In the genomic region with DNA sequence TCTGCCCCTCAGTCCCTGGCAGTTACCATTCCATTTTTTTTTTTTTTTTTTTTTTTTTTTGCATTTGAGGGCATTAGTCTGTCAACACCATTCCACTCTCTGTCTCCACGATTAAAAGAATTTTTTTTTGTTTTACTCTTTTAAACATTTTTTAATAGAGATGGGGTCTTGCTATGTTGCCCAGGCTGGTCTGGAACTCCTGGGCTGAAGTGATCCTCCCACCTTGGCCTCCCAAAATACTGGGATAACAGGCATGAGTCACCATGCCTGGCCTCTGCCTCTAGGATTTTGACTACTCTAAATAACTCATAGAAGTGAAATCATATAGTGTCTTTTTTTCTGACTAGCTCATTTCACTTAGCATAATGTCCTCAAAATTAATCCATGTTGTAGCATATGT, we compare ENCODE assay signal across 17 cellular contexts. TPM values are rescaled to one million over a fixed set of nuclear protein-coding genes. Genes with fewer than 3 reads are reported as not detected.
DNase-seq lines count a peak whose midpoint lies in the region; ATAC-seq, FAIRE-seq and TF ChIP-seq lines count a peak whose summit lies in the region.
"Had no signal": no experiment of that assay in that cellular context is flagged by ENCODE, and none has a peak within 500 bp of the region (broad histone marks: within the 10 kb centered on the region; RNA-seq: fewer than 3 reads in every experiment).

No MANE protein-coding gene starts in this region.

- no peaks in the 10 kb centered on the region for H3K9me3 ChIP-seq in MG63
- no peaks in the 10 kb centered on the region for H3K9me3 ChIP-seq in K562 (replicated peaks; ENCODE audit: control insufficient read depth, insufficient read depth, low read depth, low read length)
- H3K9me3 ChIP-seq in trophoblast cell (ENCODE audit: insufficient read depth, low read depth, low read length), result no peaks in the 10 kb centered on the region
- H3K9me3 ChIP-seq in HAP-1, result no peaks in the 10 kb centered on the region
- H3K9me3 ChIP-seq in testis, result no peaks in the 10 kb centered on the region
- H3K9me3 ChIP-seq: A549 had no signal

- CTCF ChIA-PET in K562 (lab: Yijun Ruan, JAX; ENCODE audit: low intra/inter-chr PET ratio), result no interaction called here

- peaks cover 9 to 13% of the 10 kb centered on the region in 2 experiments; a peak in 4 of 5 replicates for H3K4me1 ChIP-seq in K562 (replicated peaks in 1 of 2; ENCODE audit: control insufficient read depth in 2 of 2, insufficient read depth in 2 of 2, low read length in 2 of 2)
- no peaks in the 10 kb centered on the region for H3K4me1 ChIP-seq in trophoblast cell (ENCODE audit: control insufficient read depth in 1 of 2, insufficient read depth in 2 of 2, low read length in 2 of 2)
- no peaks in the 10 kb centered on the region for H3K4me1 ChIP-seq in HAP-1
- no peaks in the 10 kb centered on the region for H3K4me1 ChIP-seq in testis
- H3K4me1 ChIP-seq: A549, BLaER1 had no signal

- H3K27ac ChIP-seq in K562 (ENCODE audit: extremely low read depth, low read depth, low read length) (peak overlapping the region; percentile 69; the same call in 2 of the 3 replicates), trophoblast cell (ENCODE audit: low read depth, low read length) (no peak overlapping the region), testis (no peak overlapping the region)
- H3K27ac ChIP-seq: A549, BLaER1 had no signal

- H3K4me3 ChIP-seq in MG63 (no peak overlapping the region), K562 (no peak overlapping the region), trophoblast cell (ENCODE audit: low read depth, low read length) (no peak overlapping the region), HAP-1 (no peak overlapping the region), testis (no peak overlapping the region)
- H3K4me3 ChIP-seq: A549, BLaER1, GM23338 had no signal

- H2AFZ ChIP-seq in K562 (ENCODE audit: low read depth, low read length) (peak overlapping the region; percentile 87), trophoblast cell (ENCODE audit: insufficient read depth, low read length, poor library complexity) (no peak overlapping the region)
- H2AFZ ChIP-seq: GM23338 had no signal

- no peak overlapping the region for H2BK5ac ChIP-seq in trophoblast cell (ENCODE audit: low read depth, low read length, poor library complexity)

- H3K4me2 ChIP-seq in K562 (ENCODE audit: insufficient read depth, low read length) (no peak overlapping the region), trophoblast cell (ENCODE audit: low read length) (no peak overlapping the region)
- H3K4me2 ChIP-seq: A549, BLaER1, GM23338 had no signal

- no peak; the same call in 1 of the 3 replicates for ATAC-seq in K562
- ATAC-seq: A549, GM23338 had no signal

- FAIRE-seq in K562 (lab: Jason Lieb, UNC), result no peak
- FAIRE-seq: A549, H54 had no signal

- H3K9ac ChIP-seq in K562 (ENCODE audit: insufficient read depth in 1 of 2, low read depth in 2 of 2, low read length in 2 of 2) (no peak overlapping the region), trophoblast cell (ENCODE audit: low read length) (no peak overlapping the region)
- H3K9ac ChIP-seq: BLaER1 had no signal

- H2AK5ac ChIP-seq in trophoblast cell (ENCODE audit: low read length), result no peak overlapping the region

- BruUV-seq in K562 (replicated peaks; lab: Mats Ljungman, UMichigan), result no TSS peak

- H3K4ac ChIP-seq in trophoblast cell (ENCODE audit: low read depth, low read length), result no peak overlapping the region

- no peak for TF ChIP-seq CTCF in K562 (IDR thresholded peaks at IDR 0.05 in 2 of 3, conservative IDR thresholded peaks at IDR 0.05 in 1 of 3; ENCODE audit: insufficient read depth in 2 of 3, low read depth in 1 of 3, low read length in 3 of 3)
- TF ChIP-seq CTCF in testis (IDR thresholded peaks at IDR 0.05), result no peak

- H4K91ac ChIP-seq in trophoblast cell (ENCODE audit: low read depth, low read length), result no peak overlapping the region

- DNase-seq in MG63, result peak; percentile 21
- no peak for DNase-seq in K562 (ENCODE audit: extremely low read depth in 1 of 4, low spot score in 3 of 4)
- DNase-seq in trophoblast cell, result peak; percentile 14 to 36
- DNase-seq in activated gamma-delta T cell (lab: John Stamatoyannopoulos, UW), result no peak
- no peak for DNase-seq in HAP-1 (ENCODE audit: low spot score in 2 of 2)
- no peak for DNase-seq in testis
- DNase-seq: CD4-positive, alpha-beta memory T cell; DMS153; DMS79; GF-D8; HFFc6 had no signal

- TF ChIP-seq EP300 in K562 (IDR thresholded peaks at IDR 0.05; ENCODE audit: low read length), result no peak

- no peaks in the 10 kb centered on the region for H3K79me2 ChIP-seq in K562 (ENCODE audit: control insufficient read depth, insufficient read depth, low read length)
- H3K79me2 ChIP-seq in trophoblast cell (ENCODE audit: control insufficient read depth, insufficient read depth, low read length, poor library complexity), result no peaks in the 10 kb centered on the region

- in situ Hi-C loops in K562 (cut with MboI), result no loop called here
- in situ Hi-C loops in HAP-1 (cut with MboI; ENCODE audit: low sequenced_read_pairs), result no loop called here

- H2BK12ac ChIP-seq in trophoblast cell (ENCODE audit: low read length), result no peak overlapping the region

- no peak overlapping the region for H3K23ac ChIP-seq in trophoblast cell (ENCODE audit: low read length)

- no peak overlapping the region for H4K8ac ChIP-seq in trophoblast cell (ENCODE audit: low read depth, low read length)

- H3K36me3 ChIP-seq in MG63 (no peaks in the 10 kb centered on the region), K562 (ENCODE audit: control insufficient read depth, insufficient read depth, low read length) (no peaks in the 10 kb centered on the region), trophoblast cell (ENCODE audit: control insufficient read depth in 1 of 2, insufficient read depth in 2 of 2, low read length in 2 of 2) (no peaks in the 10 kb centered on the region), HAP-1 (replicated peaks) (no peaks in the 10 kb centered on the region), testis (ENCODE audit: low read depth, missing control alignments) (no peaks in the 10 kb centered on the region)
- H3K36me3 ChIP-seq: BLaER1 had no signal

- POLR2A ChIA-PET in K562 (lab: Yijun Ruan, JAX), result interaction anchor here (1.9 kb wide), 1 partner anchor 36 kb away, joined by 5 read pairs; no protein-coding TSS in a partner anchor

- intact Hi-C loops in K562 (cut with micrococcal nuclease) (no loop called here), testis (cut with DNase I; ENCODE audit: low total_unique reads) (no loop called here)

- TF ChIP-seq POLR2A in K562 (conservative IDR thresholded peaks at IDR 0.05), result no peak
- TF ChIP-seq POLR2A in testis (IDR thresholded peaks at IDR 0.05), result no peak

- no peaks in the 10 kb centered on the region for H3K79me1 ChIP-seq in trophoblast cell (ENCODE audit: low read length)

- no peak for TF ChIP-seq RAD21 in K562 (CRISPR knock-in tag; conservative IDR thresholded peaks at IDR 0.05 in 1 of 2, IDR thresholded peaks at IDR 0.05 in 1 of 2)

- H2BK120ac ChIP-seq in trophoblast cell (ENCODE audit: insufficient read depth, low read length, poor library complexity), result no peak overlapping the region

- H4K20me1 ChIP-seq in K562 (replicated peaks; ENCODE audit: control insufficient read depth, insufficient read depth, low read length), result no peaks in the 10 kb centered on the region
- H4K20me1 ChIP-seq: BLaER1 had no signal

- H3K14ac ChIP-seq in trophoblast cell (ENCODE audit: low read length), result no peak overlapping the region

- 8% methylated on average over 1 of the region's 1 CpG for WGBS in K562 (ENCODE audit: insufficient coverage, low coverage, missing lambda C conversion rate)
- no CpG with 5 or more reads among the region's 1 CpG for WGBS in trophoblast cell (ENCODE audit: extremely low coverage, insufficient coverage, insufficient read length)
- 78 to 100% methylated on average over 1 of the region's 1 CpG for WGBS in testis, 2 donors

- H3K27me3 ChIP-seq in MG63, result no peaks in the 10 kb centered on the region
- no peaks in the 10 kb centered on the region for H3K27me3 ChIP-seq in K562 (ENCODE audit: control insufficient read depth in 2 of 2, insufficient read depth in 2 of 2, low read length in 2 of 2)
- no peaks in the 10 kb centered on the region for H3K27me3 ChIP-seq in trophoblast cell (ENCODE audit: insufficient read depth, low read length)
- H3K27me3 ChIP-seq in HAP-1 (ENCODE audit: low read depth), result peaks cover 2% of the 10 kb centered on the region; the same call in 1 of the 2 replicates
- no peaks in the 10 kb centered on the region for H3K27me3 ChIP-seq in testis
- H3K27me3 ChIP-seq: BLaER1 had no signal

- no peak overlapping the region for H3K18ac ChIP-seq in trophoblast cell (ENCODE audit: low read length)

- H3K9me1 ChIP-seq in K562 (ENCODE audit: control insufficient read depth, insufficient read depth, low read length), result no peaks in the 10 kb centered on the region

- H4K12ac ChIP-seq in trophoblast cell (ENCODE audit: low read depth, low read length), result no peak overlapping the region

RNA-seq across cellular contexts. Expression of a gene that starts 16.5 kb away (rescaled TPM):
- total RNA-seq in MG63 (2014; rRNA removed; shearing (Covaris generic); ENCODE audit: low replicate concordance), result not detected in 2 replicates
- total RNA-seq in K562 (2011; cell fraction: chromatin; rRNA removed; ENCODE audit: low replicate concordance), result not detected in 2 replicates
- not detected in 2 replicates for total RNA-seq in K562 (2011; cell fraction: nucleolus; rRNA removed)
- total RNA-seq in K562 (2011; cell fraction: nucleoplasm; rRNA removed), result not detected in 2 replicates
- total RNA-seq in K562 (2014; rRNA removed) (not detected in 2 replicates), K562 (2014; rRNA removed; fragmentation: Illumina TruSeq; extraction: Trizol) (not detected in 2 replicates), K562 (2015; rRNA removed; fragmentation: Illumina TruSeq; extraction: Trizol) (not detected in 2 replicates), K562 (2021) (0.29 TPM in 1 of 2 replicates, not detected in the other), testis (1 to 10 TPM; 1.9 to 5.1 TPM)
- polyA plus RNA-seq in K562 (2011; rRNA removed) (not detected in 2 replicates), K562 (2014; fragmentation: Illumina TruSeq; extraction: Trizol) (not detected in 2 replicates), K562 (2014; fragmentation: Nextera tagmentation; extraction: Ambion mirVana) (not detected), K562 (2014; rRNA removed) (not detected in 2 replicates), testis (ENCODE audit: insufficient read depth, low read depth, low replicate concordance) (6.1 TPM)
- polyA plus RNA-seq in K562 (2011; cell fraction: cytosol; rRNA removed), result not detected in 2 replicates
- polyA plus RNA-seq in K562 (2011; cell fraction: nucleus; rRNA removed), result not detected in 2 replicates
- polyA plus RNA-seq in K562 (2012), result 0.05 TPM in 1 of 2 replicates, not detected in the other
- not detected in 2 replicates for polyA minus RNA-seq in K562 (2011; rRNA and poly(A)+ RNA removed)
- polyA minus RNA-seq in K562 (2011; cell fraction: cytosol; rRNA and poly(A)+ RNA removed), result not detected in 2 replicates
- not detected in 2 replicates for polyA minus RNA-seq in K562 (2011; cell fraction: nucleus; rRNA and poly(A)+ RNA removed)
- 7.3 and 7.6 TPM in 2 replicates for polyA plus RNA-seq in trophoblast cell (2013)
- total RNA-seq: CD4-positive, alpha-beta memory T cell; HFFc6 had no signal
- polyA plus RNA-seq: AG04450; CD14-positive monocyte; CD4-positive, alpha-beta memory T cell had no signal

RNA-seq across cellular contexts. Expression of a gene that starts 44.2 kb away (rescaled TPM):
- total RNA-seq in MG63 (2014; rRNA removed; shearing (Covaris generic); ENCODE audit: low replicate concordance), result not detected in 2 replicates
- total RNA-seq in K562 (2011; cell fraction: chromatin; rRNA removed; ENCODE audit: low replicate concordance), result 1.8 and 2.6 TPM in 2 replicates
- 0.66 and 1.0 TPM in 2 replicates for total RNA-seq in K562 (2011; cell fraction: nucleolus; rRNA removed)
- total RNA-seq in K562 (2011; cell fraction: nucleoplasm; rRNA removed), result 2.3 and 2.8 TPM in 2 replicates
- total RNA-seq in K562 (2014; rRNA removed) (0.05 and 0.08 TPM in 2 replicates), K562 (2014; rRNA removed; fragmentation: Illumina TruSeq; extraction: Trizol) (0.06 TPM in 1 of 2 replicates, not detected in the other), K562 (2015; rRNA removed; fragmentation: Illumina TruSeq; extraction: Trizol) (0.04 and 0.07 TPM in 2 replicates), K562 (2021) (0.60 and 0.63 TPM in 2 replicates), testis (under 1 TPM; 0.93 to 0.94 TPM)
- polyA plus RNA-seq in K562 (2011; rRNA removed) (0.06 and 0.37 TPM in 2 replicates), K562 (2014; fragmentation: Illumina TruSeq; extraction: Trizol) (0.10 and 0.21 TPM in 2 replicates), K562 (2014; fragmentation: Nextera tagmentation; extraction: Ambion mirVana) (not detected), K562 (2014; rRNA removed) (0.05 and 0.13 TPM in 2 replicates), testis (ENCODE audit: insufficient read depth, low read depth, low replicate concordance) (4.3 TPM)
- 0.18 TPM in 2 replicates for polyA plus RNA-seq in K562 (2011; cell fraction: cytosol; rRNA removed)
- polyA plus RNA-seq in K562 (2011; cell fraction: nucleus; rRNA removed), result 0.16 and 0.48 TPM in 2 replicates
- polyA plus RNA-seq in K562 (2012), result 0.13 and 0.25 TPM in 2 replicates
- 0.07 and 0.66 TPM in 2 replicates for polyA minus RNA-seq in K562 (2011; rRNA and poly(A)+ RNA removed)
- polyA minus RNA-seq in K562 (2011; cell fraction: cytosol; rRNA and poly(A)+ RNA removed), result 0.67 TPM in 1 of 2 replicates, not detected in the other
- 0.27 TPM in 1 of 2 replicates, not detected in the other for polyA minus RNA-seq in K562 (2011; cell fraction: nucleus; rRNA and poly(A)+ RNA removed)
- 166 and 180 TPM in 2 replicates for polyA plus RNA-seq in trophoblast cell (2013)
- total RNA-seq: CD4-positive, alpha-beta memory T cell had no signal
- polyA plus RNA-seq: CD14-positive monocyte had no signal

RNA-seq across cellular contexts. Expression of a gene that starts 48.0 kb away (rescaled TPM):
- total RNA-seq in MG63 (2014; rRNA removed; shearing (Covaris generic); ENCODE audit: low replicate concordance), result 5.0 and 16.7 TPM in 2 replicates
- total RNA-seq in K562 (2011; cell fraction: chromatin; rRNA removed; ENCODE audit: low replicate concordance), result 36.5 and 95.8 TPM in 2 replicates
- total RNA-seq in K562 (2011; cell fraction: nucleolus; rRNA removed), result 87.9 and 90.7 TPM in 2 replicates
- 50.6 and 64.7 TPM in 2 replicates for total RNA-seq in K562 (2011; cell fraction: nucleoplasm; rRNA removed)
- total RNA-seq in K562 (2014; rRNA removed), result 44.2 and 52.6 TPM in 2 replicates
- 11.7 and 13.2 TPM in 2 replicates for total RNA-seq in K562 (2014; rRNA removed; fragmentation: Illumina TruSeq; extraction: Trizol)
- 17.5 and 17.9 TPM in 2 replicates for total RNA-seq in K562 (2015; rRNA removed; fragmentation: Illumina TruSeq; extraction: Trizol)
- total RNA-seq in K562 (2021), result 32.6 and 37.3 TPM in 2 replicates
- 18.4 and 18.9 TPM in 2 replicates for polyA plus RNA-seq in K562 (2011; rRNA removed)
- 22.5 and 50.4 TPM in 2 replicates for polyA plus RNA-seq in K562 (2011; cell fraction: cytosol; rRNA removed)
- polyA plus RNA-seq in K562 (2011; cell fraction: nucleus; rRNA removed), result 22.8 and 51.7 TPM in 2 replicates
- 24.2 and 35.9 TPM in 2 replicates for polyA plus RNA-seq in K562 (2012)
- polyA plus RNA-seq in K562 (2014; fragmentation: Illumina TruSeq; extraction: Trizol), result 25.5 and 26.3 TPM in 2 replicates
- polyA plus RNA-seq in K562 (2014; fragmentation: Nextera tagmentation; extraction: Ambion mirVana), result 1 to 10 TPM; 7.7 to 8.6 TPM
- polyA plus RNA-seq in K562 (2014; rRNA removed), result 40.7 and 41.7 TPM in 2 replicates
- 5.8 and 10.2 TPM in 2 replicates for polyA minus RNA-seq in K562 (2011; rRNA and poly(A)+ RNA removed)
- polyA minus RNA-seq in K562 (2011; cell fraction: cytosol; rRNA and poly(A)+ RNA removed), result 7.9 and 9.4 TPM in 2 replicates
- polyA minus RNA-seq in K562 (2011; cell fraction: nucleus; rRNA and poly(A)+ RNA removed), result 33.2 and 40.7 TPM in 2 replicates
- polyA plus RNA-seq in trophoblast cell (2013), result 21.8 and 23.2 TPM in 2 replicates
- total RNA-seq in testis, result 10 to 100 TPM; 29.0 to 33.1 TPM
- 21.6 TPM for polyA plus RNA-seq in testis (ENCODE audit: insufficient read depth, low read depth, low replicate concordance)

RNA-seq across cellular contexts. Expression of a gene that starts 55.7 kb away (rescaled TPM):
- total RNA-seq in MG63 (2014; rRNA removed; shearing (Covaris generic); ENCODE audit: low replicate concordance), result not detected in 2 replicates
- total RNA-seq in K562 (2011; cell fraction: chromatin; rRNA removed; ENCODE audit: low replicate concordance), result 1.9 and 4.9 TPM in 2 replicates
- total RNA-seq in K562 (2011; cell fraction: nucleolus; rRNA removed), result 3.6 and 4.8 TPM in 2 replicates
- total RNA-seq in K562 (2011; cell fraction: nucleoplasm; rRNA removed), result 2.0 and 5.0 TPM in 2 replicates
- total RNA-seq in K562 (2014; rRNA removed) (0.32 and 0.94 TPM in 2 replicates), K562 (2014; rRNA removed; fragmentation: Illumina TruSeq; extraction: Trizol) (not detected in 2 replicates), K562 (2015; rRNA removed; fragmentation: Illumina TruSeq; extraction: Trizol) (not detected in 2 replicates), K562 (2021) (0.42 and 0.73 TPM in 2 replicates), testis (1 to 10 TPM; 3.5 to 3.7 TPM)
- polyA plus RNA-seq in K562 (2011; rRNA removed) (0.33 and 0.49 TPM in 2 replicates), K562 (2014; fragmentation: Illumina TruSeq; extraction: Trizol) (0.69 TPM in 1 of 2 replicates, not detected in the other), K562 (2014; fragmentation: Nextera tagmentation; extraction: Ambion mirVana) (under 1 TPM in 1 of 2 experiments, not detected in 1; 0.08 TPM), K562 (2014; rRNA removed) (0.35 and 0.82 TPM in 2 replicates), testis (ENCODE audit: insufficient read depth, low read depth, low replicate concordance) (5.6 TPM)
- polyA plus RNA-seq in K562 (2011; cell fraction: cytosol; rRNA removed), result 0.59 and 1.3 TPM in 2 replicates
- polyA plus RNA-seq in K562 (2011; cell fraction: nucleus; rRNA removed), result 1.4 and 3.9 TPM in 2 replicates
- polyA plus RNA-seq in K562 (2012), result 0.25 and 0.58 TPM in 2 replicates
- polyA minus RNA-seq in K562 (2011; rRNA and poly(A)+ RNA removed), result 0.53 and 1.1 TPM in 2 replicates
- not detected in 2 replicates for polyA minus RNA-seq in K562 (2011; cell fraction: cytosol; rRNA and poly(A)+ RNA removed)
- 1.6 and 1.9 TPM in 2 replicates for polyA minus RNA-seq in K562 (2011; cell fraction: nucleus; rRNA and poly(A)+ RNA removed)
- polyA plus RNA-seq in trophoblast cell (2013), result 1.3 and 1.5 TPM in 2 replicates

Comparison
In these comparisons a context has a peak if more than half of its experiments do, and no peak if none do; other contexts are left out.
1. DNase-seq: peak in MG63 (single experiment) and trophoblast cell (2 of 2); none in K562 (0 of 4), activated gamma-delta T cell (single experiment), HAP-1 (0 of 2) and testis (single experiment).